34 cellular contexts compared by ENCODE assay signal in genomic region chr1:159988006-159988405, GRCh38. TPM values are rescaled to one million over a fixed set of nuclear protein-coding genes. Genes with fewer than 3 reads are reported as not detected.
"Had no signal": no experiment of that assay in that cellular context is flagged by ENCODE, and none has a peak within 500 bp of the region (broad histone marks: within the 10 kb centered on the region; RNA-seq: fewer than 3 reads in every experiment).

No MANE protein-coding gene starts in this region.

- H3K27ac Mint-ChIP-seq: activated CD4-positive, alpha-beta memory T cell treated with anti-CD3 and anti-CD28 coated beads for 36 hours; activated CD4-positive, alpha-beta T cell treated with anti-CD3 and anti-CD28 coated beads for 36 hours; activated CD4-positive, alpha-beta T cell treated with anti-CD3 and anti-CD28 coated beads, Interleukin-2, amount 10 ng/mL, durations not matched to agents 24 days and 14 days; activated naive CD8-positive, alpha-beta T cell; activated T-helper 17 cell treated with anti-CD3 and anti-CD28 coated beads, Interleukin-2, amount 50 U/mL, for 72 hours; dendritic cell treated with granulocyte-macrophage colony-stimulating factor and Interleukin-4, amounts not matched to agents 40 ng/mL and 50 ng/mL, for 4 days; T-cell; T-helper 17 cell; T-helper 2 cell treated with Interferon-gamma antibody and Interleukin-4, amounts not matched to agents 5 μg/mL and 100 μg/mL, for 36 hours had no signal

- H3K36me3 Mint-ChIP-seq: activated CD4-positive, alpha-beta memory T cell treated with anti-CD3 and anti-CD28 coated beads for 36 hours; activated naive CD8-positive, alpha-beta T cell; T-cell had no signal

- H3K9me3 ChIP-seq: esophagus squamous epithelium, gastroesophageal sphincter had no signal

- H3K27ac ChIP-seq: brain microvascular endothelial cell, coronary artery, dorsolateral prefrontal cortex, esophagus squamous epithelium, gastroesophageal sphincter had no signal

- ATAC-seq: activated CD4-positive, alpha-beta T cell treated with anti-CD3 and anti-CD28 coated beads for 36 hours; activated T-cell treated with anti-CD3 and anti-CD28 coated beads, Interleukin-2, amount 50 U/mL, for 4 hours; activated T-helper 17 cell treated with anti-CD3 and anti-CD28 coated beads, Interleukin-2, amount 50 U/mL, for 72 hours; gastroesophageal sphincter; T-cell; T-helper 17 cell had no signal

- H3K36me3 ChIP-seq: brain microvascular endothelial cell, esophagus squamous epithelium, gastroesophageal sphincter had no signal

- DNase-seq: activated CD4-positive, alpha-beta memory T cell treated with anti-CD3 and anti-CD28 coated beads for 36 hours; activated CD4-positive, alpha-beta T cell treated with anti-CD3 and anti-CD28 coated beads for 36 hours; activated CD4-positive, alpha-beta T cell treated with anti-CD3 and anti-CD28 coated beads, Interleukin-2, amount 10 ng/mL, durations not matched to agents 24 days and 14 days; activated CD4-positive, CD25-positive, alpha-beta regulatory T cell; activated CD4-positive, CD25-positive, alpha-beta regulatory T cell treated with anti-CD3 and anti-CD28 coated beads, Interleukin-2, amount 50 U/mL, for 72 hours; activated CD8-positive, alpha-beta memory T cell treated with anti-CD3 and anti-CD28 coated beads for 24 hours; activated effector memory CD4-positive, alpha-beta T cell treated with Interleukin-2 at 50 U/mL for 16 hours; activated gamma-delta T cell treated with Interleukin-2 at 50 U/mL for 16 hours; activated naive CD4-positive, alpha-beta T cell treated with anti-CD3 and anti-CD28 coated beads, Interleukin-2, amount 50 U/mL, for 16 hours; activated naive CD4-positive, alpha-beta T cell treated with Interleukin-2 at 50 U/mL for 16 hours; activated T-cell treated with anti-CD3 and anti-CD28 coated beads, Interleukin-2, amount 50 U/mL, for 4 hours; amniotic stem cell; anterior cingulate cortex; brain microvascular endothelial cell; dorsolateral prefrontal cortex; effector memory CD4-positive, alpha-beta T cell; esophagus squamous epithelium; foreskin melanocyte; SW 1271; T-cell; T-helper 17 cell; T1000 had no signal

- H3K9me3 Mint-ChIP-seq: activated CD4-positive, alpha-beta memory T cell treated with anti-CD3 and anti-CD28 coated beads for 36 hours; activated CD4-positive, alpha-beta T cell treated with anti-CD3 and anti-CD28 coated beads, Interleukin-2, amount 10 ng/mL, durations not matched to agents 24 days and 14 days; activated T-cell treated with anti-CD3 and anti-CD28 coated beads, Interleukin-2, amount 50 U/mL, for 4 hours; activated T-helper 17 cell treated with anti-CD3 and anti-CD28 coated beads, Interleukin-2, amount 50 U/mL, for 72 hours; central memory CD8-positive, alpha-beta T cell; dendritic cell treated with granulocyte-macrophage colony-stimulating factor and Interleukin-4, amounts not matched to agents 40 ng/mL and 50 ng/mL, for 4 days; T-cell; T-helper 2 cell treated with Interferon-gamma antibody and Interleukin-4, amounts not matched to agents 5 μg/mL and 100 μg/mL, for 36 hours had no signal

- H3K4me3 Mint-ChIP-seq: activated CD4-positive, alpha-beta memory T cell treated with anti-CD3 and anti-CD28 coated beads for 36 hours; activated CD4-positive, alpha-beta T cell treated with anti-CD3 and anti-CD28 coated beads for 36 hours; activated CD4-positive, alpha-beta T cell treated with anti-CD3 and anti-CD28 coated beads, Interleukin-2, amount 10 ng/mL, durations not matched to agents 24 days and 14 days; activated naive CD8-positive, alpha-beta T cell; activated T-cell treated with anti-CD3 and anti-CD28 coated beads, Interleukin-2, amount 50 U/mL, for 4 hours; activated T-helper 17 cell treated with anti-CD3 and anti-CD28 coated beads, Interleukin-2, amount 50 U/mL, for 72 hours; central memory CD8-positive, alpha-beta T cell; dendritic cell treated with granulocyte-macrophage colony-stimulating factor and Interleukin-4, amounts not matched to agents 40 ng/mL and 50 ng/mL, for 4 days; T-cell; T-helper 17 cell; T-helper 2 cell treated with Interferon-gamma antibody and Interleukin-4, amounts not matched to agents 5 μg/mL and 100 μg/mL, for 36 hours had no signal

- H3K4me1 ChIP-seq: gastroesophageal sphincter had no signal

- H3K4me1 Mint-ChIP-seq: central memory CD8-positive, alpha-beta T cell had no signal

- H3K4me3 ChIP-seq: coronary artery, dorsolateral prefrontal cortex, esophagus squamous epithelium, gastroesophageal sphincter had no signal

RNA-seq across cellular contexts. Expression of gene SLAMF9, which starts 34.0 kb away (rescaled TPM):
- total RNA-seq: activated CD4-positive, alpha-beta memory T cell treated with anti-CD3 and anti-CD28 coated beads for 36 hours; activated CD4-positive, alpha-beta T cell treated with anti-CD3 and anti-CD28 coated beads for 36 hours; activated CD4-positive, alpha-beta T cell treated with anti-CD3 and anti-CD28 coated beads, Interleukin-2, amount 10 ng/mL, durations not matched to agents 24 days and 14 days; activated T-cell treated with anti-CD3 and anti-CD28 coated beads, Interleukin-2, amount 50 U/mL, for 4 hours; activated T-helper 17 cell treated with anti-CD3 and anti-CD28 coated beads, Interleukin-2, amount 50 U/mL, for 72 hours; cardiac septum; cerebellum; fibroblast of lung; fibroblast of villous mesenchyme; gastroesophageal sphincter; glomerular endothelial cell; T-cell; T-helper 17 cell had no signal
- polyA plus RNA-seq: fibroblast of lung had no signal

RNA-seq across cellular contexts. Expression of gene IGSF9, which starts 42.6 kb away (rescaled TPM):
- total RNA-seq: activated CD4-positive, alpha-beta T cell treated with anti-CD3 and anti-CD28 coated beads, Interleukin-2, amount 10 ng/mL, durations not matched to agents 24 days and 14 days; activated T-helper 17 cell treated with anti-CD3 and anti-CD28 coated beads, Interleukin-2, amount 50 U/mL, for 72 hours; cardiac septum; fibroblast of villous mesenchyme had no signal
- polyA plus RNA-seq: fibroblast of lung had no signal
